10 cellular contexts compared by ENCODE assay signal in genomic region chr1:203534526-203534925, GRCh38. TPM values are rescaled to one million over a fixed set of nuclear protein-coding genes. Genes with fewer than 3 reads are reported as not detected.
A peak's percentile ranks its signal among the peaks of the same experiment; 100 is the strongest.
DNase-seq lines count a peak whose midpoint lies in the region; ATAC-seq and TF ChIP-seq lines count a peak whose summit lies in the region.
"Had no signal": no experiment of that assay in that cellular context is flagged by ENCODE, and none has a peak within 500 bp of the region (broad histone marks: within the 10 kb centered on the region; RNA-seq: fewer than 3 reads in every experiment).

No MANE protein-coding gene starts in this region.

- H3K9me3 Mint-ChIP-seq in CD8-positive, alpha-beta T cell = no peaks in the 10 kb centered on the region

- DNase-seq in GOT3 (lab: John Stamatoyannopoulos, UW) (peak; percentile 11), astrocyte of the hippocampus (ENCODE audit: low read depth, low spot score) (peak; percentile 86), iris pigment epithelial cell (ENCODE audit: low read depth) (peak; percentile 91), NCI-H1930 (lab: John Stamatoyannopoulos, UW) (no peak), NCI-H1092 (lab: John Stamatoyannopoulos, UW) (no peak), NCI-H1417 treated with DMSO at 0.1 percent for 48 hours (lab: John Stamatoyannopoulos, UW) (no peak)
- no peak for DNase-seq in CD8-positive, alpha-beta T cell
- DNase-seq: spleen had no signal

- H3K27me3 ChIP-seq in subcutaneous abdominal adipose tissue (ENCODE audit: control insufficient read depth in 5 of 5, insufficient read depth in 4 of 5, low read length in 5 of 5) = no peaks in the 10 kb centered on the region
- H3K27me3 ChIP-seq in CD8-positive, alpha-beta T cell (ENCODE audit: insufficient read depth, low read length) = no peaks in the 10 kb centered on the region
- H3K27me3 ChIP-seq: spleen had no signal

- H3K9me3 ChIP-seq in subcutaneous abdominal adipose tissue (ENCODE audit: control insufficient read depth in 5 of 5, low read length in 5 of 5) = no peaks in the 10 kb centered on the region
- H3K9me3 ChIP-seq in CD8-positive, alpha-beta T cell (ENCODE audit: low read length) = no peaks in the 10 kb centered on the region
- H3K9me3 ChIP-seq: spleen had no signal

- no peak for TF ChIP-seq CTCF in CD8-positive, alpha-beta T cell (IDR thresholded peaks at IDR 0.05)

- no peak overlapping the region for H3K4me3 ChIP-seq in subcutaneous abdominal adipose tissue (ENCODE audit: low read depth in 1 of 5, low read length in 5 of 5)
- no peak overlapping the region for H3K4me3 ChIP-seq in CD8-positive, alpha-beta T cell (ENCODE audit: low read depth, low read length)
- H3K4me3 ChIP-seq: spleen had no signal

- no peaks in the 10 kb centered on the region for H3K36me3 Mint-ChIP-seq in CD8-positive, alpha-beta T cell

- no peaks in the 10 kb centered on the region for H3K27me3 Mint-ChIP-seq in CD8-positive, alpha-beta T cell (ENCODE audit: low read depth)

- no peak overlapping the region for H3K9ac ChIP-seq in subcutaneous abdominal adipose tissue (ENCODE audit: low read length in 5 of 5)

- CTCF ChIA-PET in CD8-positive, alpha-beta T cell (lab: Charles Lee) = no interaction called here

- H3K27ac ChIP-seq in subcutaneous abdominal adipose tissue (ENCODE audit: low read depth, low read length) = peak overlapping the region; percentile 24
- no peak overlapping the region for H3K27ac ChIP-seq in CD8-positive, alpha-beta T cell (ENCODE audit: low read depth, low read length)
- H3K27ac ChIP-seq: spleen had no signal

- peaks cover 0 to 33% (median 23%) of the 10 kb centered on the region in 5 donors for H3K4me1 ChIP-seq in subcutaneous abdominal adipose tissue (ENCODE audit: control insufficient read depth in 5 of 5, insufficient read depth in 5 of 5, low read length in 5 of 5)
- H3K4me1 ChIP-seq in CD8-positive, alpha-beta T cell (ENCODE audit: insufficient read depth, low read length) = no peaks in the 10 kb centered on the region

- no peak for ATAC-seq in CD8-positive, alpha-beta T cell

- peaks cover 1% of the 10 kb centered on the region for H3K4me1 Mint-ChIP-seq in CD8-positive, alpha-beta T cell (ENCODE audit: low read depth)

- intact Hi-C loops in CD8-positive, alpha-beta T cell (cut with DNase I, micrococcal nuclease) = no loop called here

- H3K27ac Mint-ChIP-seq in CD8-positive, alpha-beta T cell = no peak overlapping the region

- no peak overlapping the region for H3K4me3 Mint-ChIP-seq in CD8-positive, alpha-beta T cell

- no peaks in the 10 kb centered on the region for H3K36me3 ChIP-seq in subcutaneous abdominal adipose tissue (ENCODE audit: control insufficient read depth in 5 of 5, insufficient read depth in 5 of 5, low read length in 5 of 5)
- H3K36me3 ChIP-seq in CD8-positive, alpha-beta T cell (ENCODE audit: insufficient read depth, low read length) = no peaks in the 10 kb centered on the region
- H3K36me3 ChIP-seq: spleen had no signal

- POLR2A ChIA-PET in CD8-positive, alpha-beta T cell (lab: Charles Lee) = no interaction called here

RNA-seq across cellular contexts. Expression of gene OPTC, which starts 40.6 kb away (rescaled TPM):
- not detected for total RNA-seq in CD8-positive, alpha-beta T cell
- total RNA-seq: NCI-H460, spleen had no signal

RNA-seq across cellular contexts. Expression of gene PRELP, which starts 58.9 kb away (rescaled TPM):
- total RNA-seq in CD8-positive, alpha-beta T cell = not detected
- total RNA-seq: NCI-H460 had no signal

Comparison
In these comparisons a context has a peak if more than half of its experiments do, and no peak if none do; other contexts are left out.
1. DNase-seq: peak in GOT3 (single experiment), astrocyte of the hippocampus (single experiment) and iris pigment epithelial cell (single experiment); none in CD8-positive, alpha-beta T cell (0 of 7), NCI-H1930 (0 of 2), NCI-H1092 (single experiment) and NCI-H1417 treated with DMSO at 0.1 percent for 48 hours (single experiment).